ENCODE assay signal across 1 cellular context in genomic region chr16:3129137-3130131, GRCh38.
TF ChIP-seq lines count a peak whose summit lies in the region.

No MANE protein-coding gene starts in this region.

TF ChIP-seq in HepG2, 621 proteins besides CTCF, POLR2A, EP300 and RAD21 (continues in another document):
- TF ChIP-seq CBX1 (IDR thresholded peaks at IDR 0.05; ENCODE audit: low read depth) (peak; percentile 33), KDM1A (CRISPR knock-in tag; IDR thresholded peaks at IDR 0.05) (no peak), XBP1 (CRISPR knock-in tag; IDR thresholded peaks at IDR 0.05) (no peak), ZNF574 (CRISPR knock-in tag; IDR thresholded peaks at IDR 0.05) (peak; percentile 98), GABPB1 (CRISPR knock-in tag; IDR thresholded peaks at IDR 0.05) (peak; percentile 37; the same call in 1 of the 2 replicates), ZNF232 (CRISPR knock-in tag; IDR thresholded peaks at IDR 0.05; ENCODE audit: borderline replicate concordance) (no peak), KDM6A (CRISPR knock-in tag; IDR thresholded peaks at IDR 0.05; ENCODE audit: low read depth) (no peak), ZNF12 (CRISPR knock-in tag; IDR thresholded peaks at IDR 0.05) (no peak), REL (CRISPR knock-in tag; conservative IDR thresholded peaks at IDR 0.05) (no peak), HNRNPK (IDR thresholded peaks at IDR 0.05; ENCODE audit: low read depth, low read length, poor library complexity, severe bottlenecking) (no peak), CREM (IDR thresholded peaks at IDR 0.05) (no peak), CREM (CRISPR knock-in tag; IDR thresholded peaks at IDR 0.05) (no peak), ZBTB38 (CRISPR knock-in tag; IDR thresholded peaks at IDR 0.05) (peak; percentile 82; the same call in 1 of the 2 replicates), ZNF761 (CRISPR knock-in tag; conservative IDR thresholded peaks at IDR 0.05) (0 out of 2 replicates have a peak, but pooled peaks have one; percentile 43), JARID2 (CRISPR knock-in tag; IDR thresholded peaks at IDR 0.05; ENCODE audit: insufficient replicate concordance) (no peak), ZBTB33 (CRISPR knock-in tag; IDR thresholded peaks at IDR 0.05) (peak; percentile 79), SALL2 (CRISPR knock-in tag; IDR thresholded peaks at IDR 0.05) (no peak), HNF1A (IDR thresholded peaks at IDR 0.05; ENCODE audit: low read depth) (no peak), HNF1A (CRISPR knock-in tag; IDR thresholded peaks at IDR 0.05; ENCODE audit: borderline replicate concordance) (peak; percentile 33; the same call in 1 of the 2 replicates), NR1H2 (CRISPR knock-in tag; IDR thresholded peaks at IDR 0.05; ENCODE audit: borderline replicate concordance, low read depth) (no peak), ZNF331 (CRISPR knock-in tag; IDR thresholded peaks at IDR 0.05) (no peak), ZNF136 (CRISPR knock-in tag; IDR thresholded peaks at IDR 0.05; ENCODE audit: low read depth) (0 out of 2 replicates have a peak, but pooled peaks have one; percentile 3), RBM39 (IDR thresholded peaks at IDR 0.05; ENCODE audit: low read depth, low read length, poor library complexity, severe bottlenecking) (no peak), ZNF782 (CRISPR knock-in tag; IDR thresholded peaks at IDR 0.05; ENCODE audit: borderline replicate concordance) (peak; percentile 59; the same call in 1 of the 2 replicates), TEAD3 (CRISPR knock-in tag; optimal IDR thresholded peaks at IDR 0.05; ENCODE audit: borderline replicate concordance) (peak; percentile 27), PITX1 (CRISPR knock-in tag; IDR thresholded peaks at IDR 0.05) (0 out of 2 replicates have a peak, but pooled peaks have one; percentile 18), POGZ (CRISPR knock-in tag; IDR thresholded peaks at IDR 0.05) (no peak), PPARG (CRISPR knock-in tag; conservative IDR thresholded peaks at IDR 0.05) (no peak), NFE2L2 (IDR thresholded peaks at IDR 0.05; ENCODE audit: low read length) (no peak), CC2D1A (CRISPR knock-in tag; IDR thresholded peaks at IDR 0.05) (0 out of 2 replicates have a peak, but pooled peaks have one; percentile 65), ZFX (CRISPR knock-in tag; IDR thresholded peaks at IDR 0.05; ENCODE audit: low read depth) (peak; percentile 45; the same call in 1 of the 2 replicates), ZFP36L1 (CRISPR knock-in tag; IDR thresholded peaks at IDR 0.05) (no peak), PAXIP1 (CRISPR knock-in tag; conservative IDR thresholded peaks at IDR 0.05) (0 out of 2 replicates have a peak, but pooled peaks have one; percentile 14), DRAP1 (CRISPR knock-in tag; IDR thresholded peaks at IDR 0.05) (no peak), ZNF484 (CRISPR knock-in tag; IDR thresholded peaks at IDR 0.05; ENCODE audit: borderline replicate concordance, low read depth) (no peak), ZNF260 (CRISPR knock-in tag; IDR thresholded peaks at IDR 0.05; ENCODE audit: borderline replicate concordance, low read depth) (no peak), TCF7 (IDR thresholded peaks at IDR 0.05; ENCODE audit: low read depth) (no peak), ZFP41 (CRISPR knock-in tag; IDR thresholded peaks at IDR 0.05; ENCODE audit: borderline replicate concordance) (no peak), ZNF382 (CRISPR knock-in tag; IDR thresholded peaks at IDR 0.05; ENCODE audit: borderline replicate concordance) (no peak), TIGD3 (CRISPR knock-in tag; IDR thresholded peaks at IDR 0.05; ENCODE audit: borderline replicate concordance) (no peak), SMAD3 (CRISPR knock-in tag; IDR thresholded peaks at IDR 0.05) (no peak), EHMT2 (IDR thresholded peaks at IDR 0.05; ENCODE audit: borderline replicate concordance, low read depth, low read length) (no peak), ZHX2 (IDR thresholded peaks at IDR 0.05; ENCODE audit: low read depth) (no peak), ZHX2 (CRISPR knock-in tag; IDR thresholded peaks at IDR 0.05; ENCODE audit: borderline replicate concordance) (no peak)
